Comparison of ENCODE assay signal across 9 cellular contexts in the genomic region with DNA sequence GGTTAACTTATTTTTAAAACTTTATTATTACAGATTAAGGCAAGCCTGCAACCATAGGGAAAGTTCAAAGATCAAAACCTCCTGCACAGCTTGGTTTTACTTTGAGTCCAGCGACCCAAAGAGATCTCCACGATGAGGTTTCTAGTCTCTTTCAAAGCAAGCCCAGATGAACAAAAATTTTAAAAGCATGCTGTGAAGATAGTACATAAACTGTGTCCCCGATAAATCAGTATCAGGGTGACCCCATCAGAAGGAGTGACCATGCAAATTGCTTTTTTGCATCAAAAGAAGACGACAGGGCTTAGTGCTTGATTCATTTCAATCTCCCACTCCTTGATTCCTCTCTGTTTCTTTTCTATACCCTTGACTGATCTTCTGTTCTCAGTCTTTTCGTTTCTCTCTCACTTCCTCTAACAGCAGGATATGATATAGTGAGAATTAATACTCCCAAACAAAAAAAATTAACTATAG. TPM values are rescaled to one million over a fixed set of nuclear protein-coding genes. Genes with fewer than 3 reads are reported as not detected.
A peak's percentile ranks its signal among the peaks of the same experiment; 100 is the strongest.
DNase-seq lines count a peak whose midpoint lies in the region; ATAC-seq and TF ChIP-seq lines count a peak whose summit lies in the region.
"Had no signal": no experiment of that assay in that cellular context is flagged by ENCODE, and none has a peak within 500 bp of the region (broad histone marks: within the 10 kb centered on the region; RNA-seq: fewer than 3 reads in every experiment).

No MANE protein-coding gene starts in this region.

- H3K27me3 ChIP-seq in body of pancreas: no peaks in the 10 kb centered on the region

- peak; percentile 61 for ATAC-seq in GM19043 (IDR thresholded peaks at IDR 0.05; ENCODE audit: low read depth, unreplicated experiment)
- peak; percentile 48 for ATAC-seq in HG03097 (IDR thresholded peaks at IDR 0.05; ENCODE audit: low FRiP score, unreplicated experiment)
- ATAC-seq in body of pancreas: no peak

- no peaks in the 10 kb centered on the region for H3K36me3 ChIP-seq in body of pancreas (replicated peaks in 1 of 2; ENCODE audit: insufficient read depth in 1 of 2, low read depth in 2 of 2)

- H3K4me1 ChIP-seq in body of pancreas: peaks cover 30% of the 10 kb centered on the region

- peak overlapping the region in 3 of 4 donors; percentile 83 to 88 (median 87) for H3K27ac ChIP-seq in body of pancreas

- 10 to 11% methylated on average over 5 of the region's 5 CpGs for WGBS in body of pancreas, 2 donors
- WGBS in lower leg skin, 2 donors: 31 to 36% methylated on average over 5 of the region's 5 CpGs

- H3K9me3 ChIP-seq in body of pancreas: no peaks in the 10 kb centered on the region

- DNase-seq in CD1c-positive myeloid dendritic cell (ENCODE audit: extremely low spot score) (peak; percentile 15), body of pancreas (no peak), NCI-H1930 (lab: John Stamatoyannopoulos, UW) (no peak), erythroblast (lab: John Stamatoyannopoulos, UW) (no peak), lower leg skin (ENCODE audit: low spot score in 2 of 2) (no peak), GDM1 (lab: John Stamatoyannopoulos, UW) (no peak)

- TF ChIP-seq CTCF in body of pancreas (IDR thresholded peaks at IDR 0.05) (no peak), lower leg skin (IDR thresholded peaks at IDR 0.05) (no peak)

- TF ChIP-seq POLR2A in body of pancreas (IDR thresholded peaks at IDR 0.05) (no peak), erythroblast (IDR thresholded peaks at IDR 0.05; ENCODE audit: low read length) (no peak), lower leg skin (IDR thresholded peaks at IDR 0.05) (no peak)

- intact Hi-C loops in body of pancreas (cut with DNase I): no loop called here
- intact Hi-C loops in lower leg skin (cut with DNase I; ENCODE audit: low total_unique reads): no loop called here

- H3K4me3 ChIP-seq in body of pancreas (no peak overlapping the region), lower leg skin (ENCODE audit: low read depth, poor library complexity, severe bottlenecking) (no peak overlapping the region)

RNA-seq across cellular contexts. Expression of gene DNTT, which starts 16.0 kb away (rescaled TPM):
- total RNA-seq in body of pancreas: not detected
- total RNA-seq in lower leg skin: not detected
- total RNA-seq: glomerular endothelial cell had no signal

RNA-seq across cellular contexts. Expression of gene BLNK, which starts 16.8 kb away (rescaled TPM):
- total RNA-seq in body of pancreas (10 to 100 TPM; 13.5 to 55.4 TPM), lower leg skin (10 to 100 TPM in 2 of 4 donors, 1 to 10 TPM in 2; 2.4 to 13.3 (median 7.7) TPM)
- total RNA-seq: glomerular endothelial cell had no signal
